In the genomic region with DNA sequence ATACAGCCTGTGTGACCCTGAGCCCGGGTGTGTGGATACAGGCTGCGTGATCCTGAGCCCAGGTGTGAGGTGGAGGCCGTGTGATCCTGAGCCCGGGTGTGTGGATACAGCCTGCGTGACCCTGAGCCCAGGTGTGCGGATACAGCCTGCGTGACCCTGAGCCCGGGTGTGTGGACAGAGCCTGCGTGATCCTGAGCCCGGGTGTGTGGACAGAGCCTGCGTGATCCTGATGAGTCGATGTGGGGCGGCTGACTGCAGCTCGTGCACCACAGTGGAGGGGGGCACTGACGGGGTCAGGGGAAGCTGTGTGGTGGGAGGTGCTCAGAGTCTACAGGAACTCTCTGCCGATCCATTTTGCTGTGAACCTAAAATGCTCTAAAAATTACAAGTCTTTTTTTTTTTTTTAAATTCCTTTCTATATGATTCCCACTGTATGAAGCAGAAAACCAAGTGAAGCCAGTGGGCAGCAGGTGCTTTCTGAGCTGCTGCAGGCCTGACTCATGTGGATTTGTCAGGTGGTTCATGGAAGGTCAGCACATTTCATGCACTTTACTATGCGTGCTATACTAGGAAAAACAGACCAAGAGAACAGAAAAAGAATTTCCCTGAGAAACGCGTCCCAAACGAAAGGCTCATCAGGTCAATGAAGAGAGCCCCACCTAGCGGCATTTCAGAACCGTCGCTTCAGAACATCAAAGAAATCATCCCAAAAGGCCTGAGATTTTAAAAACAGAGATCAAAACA, we compare ENCODE assay signal across 1 cellular context.
TF ChIP-seq lines count a peak whose summit lies in the region.

No MANE protein-coding gene starts in this region.

TF ChIP-seq in liver, 16 proteins besides CTCF, POLR2A, EP300 and RAD21 (continued from another document):
- TF ChIP-seq, protein P1, sequence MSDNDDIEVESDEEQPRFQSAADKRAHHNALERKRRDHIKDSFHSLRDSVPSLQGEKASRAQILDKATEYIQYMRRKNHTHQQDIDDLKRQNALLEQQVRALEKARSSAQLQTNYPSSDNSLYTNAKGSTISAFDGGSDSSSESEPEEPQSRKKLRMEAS (IDR thresholded peaks at IDR 0.05) = no peak
- no peak for TF ChIP-seq SP1 (IDR thresholded peaks at IDR 0.05)
- no peak for TF ChIP-seq FOXA1 (IDR thresholded peaks at IDR 0.05)
- no peak for TF ChIP-seq JUND (IDR thresholded peaks at IDR 0.05)
- no peak for TF ChIP-seq HNF4A (conservative IDR thresholded peaks at IDR 0.05)
- no peak for TF ChIP-seq RXRA (IDR thresholded peaks at IDR 0.05)
TF ChIP-seq in liver: peak in this region for 0.
